Comparison of ENCODE assay signal across 9 cellular contexts in genomic region chr13:99380921-99381645, GRCh38.
DNase-seq lines count a peak whose midpoint lies in the region; ATAC-seq lines count a peak whose summit lies in the region.
"Had no signal": no experiment of that assay in that cellular context is flagged by ENCODE, and none has a peak within 500 bp of the region (broad histone marks: within the 10 kb centered on the region; RNA-seq: fewer than 3 reads in every experiment).

No MANE protein-coding gene starts in this region.

- peak in 2 of 3 donors; percentile 53 to 61 for DNase-seq in stimulated activated CD4-positive, alpha-beta T cell treated with anti-CD3 and anti-CD28 coated beads, Interleukin-12 subunit alpha, Interleukin-12 subunit beta, amount 100 ng/mL, for 48 hours (ENCODE audit: low read depth in 2 of 3, low spot score in 1 of 3)
- DNase-seq in NCI-H1436 (lab: John Stamatoyannopoulos, UW) (no peak), COLO829 (ENCODE audit: low spot score) (no peak), NOMO-1 (lab: John Stamatoyannopoulos, UW; ENCODE audit: unreplicated experiment in 2 of 2) (no peak), DMS53 (lab: John Stamatoyannopoulos, UW) (no peak)
- DNase-seq: SW 1271 had no signal

- H3K4me1 Mint-ChIP-seq in activated T-helper 17 cell treated with anti-CD3 and anti-CD28 coated beads, Interleukin-2, amount 50 U/mL, for 72 hours: peaks cover 57% of the 10 kb centered on the region

- no peaks in the 10 kb centered on the region for H3K27me3 Mint-ChIP-seq in activated T-helper 17 cell treated with anti-CD3 and anti-CD28 coated beads, Interleukin-2, amount 50 U/mL, for 72 hours

- peak overlapping the region; percentile 80 for H3K27ac Mint-ChIP-seq in activated T-helper 17 cell treated with anti-CD3 and anti-CD28 coated beads, Interleukin-2, amount 50 U/mL, for 72 hours

- H3K4me3 Mint-ChIP-seq in activated T-helper 17 cell treated with anti-CD3 and anti-CD28 coated beads, Interleukin-2, amount 50 U/mL, for 72 hours: peak overlapping the region; percentile 70

- peaks cover 65% of the 10 kb centered on the region for H3K36me3 Mint-ChIP-seq in activated T-helper 17 cell treated with anti-CD3 and anti-CD28 coated beads, Interleukin-2, amount 50 U/mL, for 72 hours (ENCODE audit: low read depth)

- peak; percentile 88 for ATAC-seq in GM18867 (IDR thresholded peaks at IDR 0.05; ENCODE audit: unreplicated experiment)
- ATAC-seq in HG03060 (IDR thresholded peaks at IDR 0.05; ENCODE audit: low read depth, unreplicated experiment): peak; percentile 45
- ATAC-seq in activated T-helper 17 cell treated with anti-CD3 and anti-CD28 coated beads, Interleukin-2, amount 50 U/mL, for 72 hours (replicated peaks): peak; percentile 81

- no peaks in the 10 kb centered on the region for H3K9me3 Mint-ChIP-seq in activated T-helper 17 cell treated with anti-CD3 and anti-CD28 coated beads, Interleukin-2, amount 50 U/mL, for 72 hours

Comparison
In these comparisons a context has a peak if more than half of its experiments do, and no peak if none do; other contexts are left out.
1. DNase-seq: peak in stimulated activated CD4-positive, alpha-beta T cell treated with anti-CD3 and anti-CD28 coated beads, Interleukin-12 subunit alpha, Interleukin-12 subunit beta, amount 100 ng/mL, for 48 hours (2 of 3); none in NCI-H1436 (single experiment), COLO829 (single experiment), NOMO-1 (0 of 2) and DMS53 (single experiment).
2. Peak in every context shown above with its lines, with median percentiles within 50 percentile points of each other: ATAC-seq.